Comparison of ENCODE assay signal across 12 cellular contexts in genomic region chr10:73648975-73649829, GRCh38. TPM values are rescaled to one million over a fixed set of nuclear protein-coding genes. Genes with fewer than 3 reads are reported as not detected.
DNase-seq lines count a peak whose midpoint lies in the region; ATAC-seq and TF ChIP-seq lines count a peak whose summit lies in the region.
"Had no signal": no experiment of that assay in that cellular context is flagged by ENCODE, and none has a peak within 500 bp of the region (broad histone marks: within the 10 kb centered on the region; RNA-seq: fewer than 3 reads in every experiment).

No MANE protein-coding gene starts in this region.

- H2AFZ ChIP-seq in neural progenitor cell (replicated peaks) = no peak overlapping the region

- peaks cover 19% of the 10 kb centered on the region for H3K4me1 Mint-ChIP-seq in neural progenitor cell
- H3K4me1 Mint-ChIP-seq in activated CD4-positive, alpha-beta memory T cell treated with anti-CD3 and anti-CD28 coated beads for 36 hours (ENCODE audit: low read depth) = peaks cover 15% of the 10 kb centered on the region

- CTCF ChIA-PET in activated CD4-positive, alpha-beta memory T cell treated with anti-CD3 and anti-CD28 coated beads for 36 hours (lab: Charles Lee) = interaction anchor here (13.2 kb wide), 1 partner anchor 119 kb away, joined by 219 read pairs; no protein-coding TSS in a partner anchor

- no peaks in the 10 kb centered on the region for H4K20me1 ChIP-seq in neural progenitor cell (ENCODE audit: low read depth)

- whole genome bisulfite sequencing in adrenal gland, 4 donors = 60 to 72% (median 66%) methylated on average over 4 of the region's 4 CpGs

- H3K36me3 Mint-ChIP-seq in neural progenitor cell = peaks cover 4% of the 10 kb centered on the region
- no peaks in the 10 kb centered on the region for H3K36me3 Mint-ChIP-seq in activated CD4-positive, alpha-beta memory T cell treated with anti-CD3 and anti-CD28 coated beads for 36 hours

- H3F3A ChIP-seq in neural progenitor cell (ENCODE audit: low read depth) = no peaks in the 10 kb centered on the region

- DNase-seq in EH (ENCODE audit: low read depth) (peak; percentile 70), OCI-M1 (lab: John Stamatoyannopoulos, UW) (peak; percentile 15), cardiac muscle cell (ENCODE audit: low read depth in 1 of 2, low spot score in 1 of 2) (peak; percentile 23 to 31), neural progenitor cell (ENCODE audit: low spot score) (no peak), NCI-H524 treated with DMSO at 0.1 percent for 48 hours (lab: John Stamatoyannopoulos, UW) (no peak), adrenal gland (no peak)
- no peak for DNase-seq in activated CD4-positive, alpha-beta memory T cell treated with anti-CD3 and anti-CD28 coated beads for 36 hours
- DNase-seq: amniotic stem cell, Calu3, NCI-H510A had no signal

- H3K27ac ChIP-seq in cardiac muscle cell = peak overlapping the region; percentile 100
- no peak overlapping the region for H3K27ac ChIP-seq in neural progenitor cell
- no peak overlapping the region for H3K27ac ChIP-seq in adrenal gland

- no peaks in the 10 kb centered on the region for H3K36me3 ChIP-seq in cardiac muscle cell
- no peaks in the 10 kb centered on the region for H3K36me3 ChIP-seq in neural progenitor cell
- no peaks in the 10 kb centered on the region for H3K36me3 ChIP-seq in adrenal gland (replicated peaks in 1 of 2)

- peak overlapping the region; percentile 15 for H3K4me3 ChIP-seq in cardiac muscle cell
- no peak overlapping the region for H3K4me3 ChIP-seq in neural progenitor cell
- no peak overlapping the region for H3K4me3 ChIP-seq in adrenal gland

- TF ChIP-seq CTCF in cardiac muscle cell (IDR thresholded peaks at IDR 0.05; ENCODE audit: low read depth, low read length) (no peak), neural progenitor cell (IDR thresholded peaks at IDR 0.05) (no peak), adrenal gland (IDR thresholded peaks at IDR 0.05) (no peak)

- H3K27me3 Mint-ChIP-seq in neural progenitor cell (ENCODE audit: insufficient read depth, low read depth) = peaks cover 3% of the 10 kb centered on the region
- H3K27me3 Mint-ChIP-seq in activated CD4-positive, alpha-beta memory T cell treated with anti-CD3 and anti-CD28 coated beads for 36 hours = no peaks in the 10 kb centered on the region

- H3K4me1 ChIP-seq in cardiac muscle cell (ENCODE audit: low read depth) (peaks cover 63% of the 10 kb centered on the region), neural progenitor cell (peaks cover 5% of the 10 kb centered on the region), adrenal gland (replicated peaks in 1 of 2) (peaks cover 0 to 12% of the 10 kb centered on the region in 2 donors)

- H3K4me3 Mint-ChIP-seq in neural progenitor cell = peak overlapping the region; percentile 89
- no peak overlapping the region for H3K4me3 Mint-ChIP-seq in activated CD4-positive, alpha-beta memory T cell treated with anti-CD3 and anti-CD28 coated beads for 36 hours

- H3K79me2 ChIP-seq in neural progenitor cell (ENCODE audit: low read depth) = no peaks in the 10 kb centered on the region

- ATAC-seq in GM18519 (IDR thresholded peaks at IDR 0.05; ENCODE audit: low FRiP score, unreplicated experiment) = no peak

- H3K27me3 ChIP-seq in cardiac muscle cell (no peaks in the 10 kb centered on the region), neural progenitor cell (no peaks in the 10 kb centered on the region), adrenal gland (no peaks in the 10 kb centered on the region)

- peak overlapping the region; percentile 83 for H3K4me2 ChIP-seq in neural progenitor cell

- no peak overlapping the region for H3K27ac Mint-ChIP-seq in neural progenitor cell
- H3K27ac Mint-ChIP-seq in activated CD4-positive, alpha-beta memory T cell treated with anti-CD3 and anti-CD28 coated beads for 36 hours = no peak overlapping the region

- H3K9ac ChIP-seq in neural progenitor cell = no peak overlapping the region

- POLR2A ChIA-PET in activated CD4-positive, alpha-beta memory T cell treated with anti-CD3 and anti-CD28 coated beads for 36 hours (lab: Charles Lee) = no interaction called here

- intact Hi-C loops in activated CD4-positive, alpha-beta memory T cell treated with anti-CD3 and anti-CD28 coated beads for 36 hours (cut with micrococcal nuclease) = no loop called here
- intact Hi-C loops in adrenal gland (cut with DNase I) = no loop called here

- H3K9me3 Mint-ChIP-seq in neural progenitor cell = no peaks in the 10 kb centered on the region
- no peaks in the 10 kb centered on the region for H3K9me3 Mint-ChIP-seq in activated CD4-positive, alpha-beta memory T cell treated with anti-CD3 and anti-CD28 coated beads for 36 hours

- no peak for TF ChIP-seq POLR2A in adrenal gland (IDR thresholded peaks at IDR 0.05)

- H3K9me3 ChIP-seq in cardiac muscle cell (ENCODE audit: low read depth) (no peaks in the 10 kb centered on the region), neural progenitor cell (ENCODE audit: low read depth) (no peaks in the 10 kb centered on the region), adrenal gland (replicated peaks in 1 of 3) (no peaks in the 10 kb centered on the region)

RNA-seq across cellular contexts. Expression of gene SYNPO2L, which starts 6.6 kb away (rescaled TPM):
- total RNA-seq in cardiac muscle cell (12.1 and 13.6 TPM in 2 replicates), neural progenitor cell (ENCODE audit: low replicate concordance) (0.06 and 0.13 TPM in 2 replicates), adrenal gland (1 to 10 TPM in 3 of 8 donors, under 1 TPM in 3, not detected in 2; 0.12 to 4.3 (median 0.91) TPM)
- polyA plus RNA-seq in cardiac muscle cell (19.3 and 33.6 TPM in 2 replicates), adrenal gland (under 1 TPM; 0.27 to 0.48 (median 0.32) TPM)
- total RNA-seq in activated CD4-positive, alpha-beta memory T cell treated with anti-CD3 and anti-CD28 coated beads for 36 hours = not detected
- total RNA-seq: Calu3, endothelial cell of umbilical vein had no signal
- polyA plus RNA-seq: endothelial cell of umbilical vein had no signal

RNA-seq across cellular contexts. Expression of gene MYOZ1, which starts 7.9 kb away (rescaled TPM):
- total RNA-seq in cardiac muscle cell (13.6 and 16.2 TPM in 2 replicates), neural progenitor cell (ENCODE audit: low replicate concordance) (1.2 and 1.9 TPM in 2 replicates), adrenal gland (1 to 10 TPM in 1 of 8 donors, under 1 TPM in 7; 0.18 to 4.2 (median 0.46) TPM)
- polyA plus RNA-seq in cardiac muscle cell (11.7 and 17.0 TPM in 2 replicates), adrenal gland (under 1 TPM; 0.40 to 0.74 (median 0.48) TPM)
- total RNA-seq in activated CD4-positive, alpha-beta memory T cell treated with anti-CD3 and anti-CD28 coated beads for 36 hours = not detected
- total RNA-seq: Calu3, endothelial cell of umbilical vein had no signal
- polyA plus RNA-seq: endothelial cell of umbilical vein had no signal

RNA-seq across cellular contexts. Expression of gene AGAP5, which starts 48.7 kb away (rescaled TPM):
- total RNA-seq in cardiac muscle cell (3.7 and 7.3 TPM in 2 replicates), neural progenitor cell (ENCODE audit: low replicate concordance) (8.3 and 9.4 TPM in 2 replicates), adrenal gland (10 to 100 TPM in 2 of 8 donors, 1 to 10 TPM in 6; 4.6 to 16.1 (median 7.0) TPM)
- polyA plus RNA-seq in cardiac muscle cell (3.1 and 5.3 TPM in 2 replicates), adrenal gland (10 to 100 TPM in 2 of 3 donors, 1 to 10 TPM in 1; 5.8 to 19.0 (median 13.3) TPM)
- 1 to 10 TPM; 7.1 to 7.7 TPM for total RNA-seq in activated CD4-positive, alpha-beta memory T cell treated with anti-CD3 and anti-CD28 coated beads for 36 hours

RNA-seq across cellular contexts. Expression of gene USP54, which starts 58.1 kb away (rescaled TPM):
- total RNA-seq in cardiac muscle cell (9.4 and 12.4 TPM in 2 replicates), neural progenitor cell (ENCODE audit: low replicate concordance) (50.6 and 97.2 TPM in 2 replicates), adrenal gland (10 to 100 TPM; 10.0 to 26.8 (median 18.3) TPM)
- polyA plus RNA-seq in cardiac muscle cell (9.6 and 10.6 TPM in 2 replicates), adrenal gland (10 to 100 TPM in 1 of 3 donors, 1 to 10 TPM in 2; 7.3 to 11.6 (median 7.8) TPM)
- 1 to 10 TPM; 4.9 to 5.3 TPM for total RNA-seq in activated CD4-positive, alpha-beta memory T cell treated with anti-CD3 and anti-CD28 coated beads for 36 hours

Comparison
In these comparisons a context has a peak if more than half of its experiments do, and no peak if none do; other contexts are left out.
1. DNase-seq: peak in EH (single experiment), OCI-M1 (single experiment) and cardiac muscle cell (2 of 2); none in neural progenitor cell (single experiment), NCI-H524 treated with DMSO at 0.1 percent for 48 hours (single experiment), activated CD4-positive, alpha-beta memory T cell treated with anti-CD3 and anti-CD28 coated beads for 36 hours (single experiment) and adrenal gland (0 of 7).